ENCODE assay signal across 13 cellular contexts in genomic region chr1:198763298-198763714, GRCh38.
DNase-seq lines count a peak whose midpoint lies in the region; ATAC-seq, FAIRE-seq and TF ChIP-seq lines count a peak whose summit lies in the region.
"Had no signal": no experiment of that assay in that cellular context is flagged by ENCODE, and none has a peak within 500 bp of the region (broad histone marks: within the 10 kb centered on the region; RNA-seq: fewer than 3 reads in every experiment).

No MANE protein-coding gene starts in this region.

- no peak for TF ChIP-seq POLR2A in IMR-90 (IDR thresholded peaks at IDR 0.05; ENCODE audit: low read depth, low read length)

- H3K14ac ChIP-seq in IMR-90 (replicated peaks; ENCODE audit: low read depth, low read length) = no peak overlapping the region

- H4K8ac ChIP-seq in IMR-90 (ENCODE audit: low read depth in 2 of 2, low read length in 2 of 2) = no peak overlapping the region

- no peak for TF ChIP-seq RAD21 in IMR-90 (IDR thresholded peaks at IDR 0.05; ENCODE audit: low read length)

- H3K79me2 ChIP-seq in keratinocyte (ENCODE audit: control insufficient read depth, insufficient read depth, low read length) = no peaks in the 10 kb centered on the region

- no peak overlapping the region for H2BK120ac ChIP-seq in IMR-90 (ENCODE audit: low read depth, low read length)

- CTCF ChIA-PET in IMR-90 (lab: Yijun Ruan, JAX) = no interaction called here

- intact Hi-C loops in IMR-90 (cut with micrococcal nuclease) = no loop called here

- H3K27me3 ChIP-seq in CD4-positive, CD25-positive, alpha-beta regulatory T cell (ENCODE audit: control insufficient read depth, insufficient read depth, low read length) = no peaks in the 10 kb centered on the region
- no peaks in the 10 kb centered on the region for H3K27me3 ChIP-seq in IMR-90 (ENCODE audit: control insufficient read depth, insufficient read depth, low read length)
- no peaks in the 10 kb centered on the region for H3K27me3 ChIP-seq in keratinocyte (ENCODE audit: control insufficient read depth, extremely low read depth, insufficient read depth, low read length)
- H3K27me3 ChIP-seq: sigmoid colon had no signal

- H4K5ac ChIP-seq in IMR-90 (ENCODE audit: low read depth, low read length) = no peak overlapping the region

- H3K36me3 Mint-ChIP-seq in CD4-positive, CD25-positive, alpha-beta regulatory T cell = no peaks in the 10 kb centered on the region
- H3K36me3 Mint-ChIP-seq in stimulated activated memory B cell treated with anti-CD40 and anti-IgM and Interleukin-4, amounts not matched to agents 10 μg/mL and 1 μg/mL and 100 μg/mL, for 72 hours = no peaks in the 10 kb centered on the region
- H3K36me3 Mint-ChIP-seq: CD14-positive monocyte, type B pancreatic cell had no signal

- H4K20me1 ChIP-seq in IMR-90 (ENCODE audit: insufficient read depth, low read length) (no peaks in the 10 kb centered on the region), keratinocyte (ENCODE audit: control insufficient read depth, extremely low read depth, insufficient read depth, low read length) (no peaks in the 10 kb centered on the region)

- H4K91ac ChIP-seq in IMR-90 (ENCODE audit: insufficient read depth, low read depth, low read length) = no peak overlapping the region

- H3K56ac ChIP-seq in IMR-90 (ENCODE audit: extremely low read depth, insufficient read depth, low read length) = no peak overlapping the region

- H2AFZ ChIP-seq in IMR-90 (replicated peaks; ENCODE audit: low read length, poor library complexity) (no peak overlapping the region), keratinocyte (ENCODE audit: control insufficient read depth, low read length) (no peak overlapping the region)

- H3K4me3 ChIP-seq in CD4-positive, CD25-positive, alpha-beta regulatory T cell (ENCODE audit: low read depth, low read length) = no peak overlapping the region
- H3K4me3 ChIP-seq in IMR-90 (ENCODE audit: insufficient read depth, low read depth, low read length) (no peak overlapping the region), keratinocyte (ENCODE audit: control insufficient read depth in 2 of 3, extremely low read depth in 1 of 3, insufficient read depth in 2 of 3, low read depth in 1 of 3, low read length in 3 of 3) (no peak overlapping the region)
- H3K4me3 ChIP-seq: sigmoid colon had no signal

- H3K9me3 ChIP-seq in CD4-positive, CD25-positive, alpha-beta regulatory T cell (ENCODE audit: control insufficient read depth in 2 of 2, low read length in 2 of 2) = no peaks in the 10 kb centered on the region
- H3K9me3 ChIP-seq in IMR-90 (ENCODE audit: control insufficient read depth, insufficient read depth, low read length) (no peaks in the 10 kb centered on the region), keratinocyte (ENCODE audit: control insufficient read depth, low read depth, low read length) (no peaks in the 10 kb centered on the region)
- H3K9me3 ChIP-seq: sigmoid colon had no signal

- no peak overlapping the region for H3K18ac ChIP-seq in IMR-90 (ENCODE audit: low read depth, low read length)

- H3K27ac Mint-ChIP-seq in CD4-positive, CD25-positive, alpha-beta regulatory T cell = peak overlapping the region in 2 of 3 donors; percentile 14 to 57
- no peak overlapping the region for H3K27ac Mint-ChIP-seq in stimulated activated memory B cell treated with anti-CD40 and anti-IgM and Interleukin-4, amounts not matched to agents 10 μg/mL and 1 μg/mL and 100 μg/mL, for 72 hours
- H3K27ac Mint-ChIP-seq: activated CD4-positive, alpha-beta memory T cell treated with anti-CD3 and anti-CD28 coated beads, Interleukin-2, amount 10 ng/mL, durations not matched to agents 7 days and 5 days; type B pancreatic cell had no signal

- H3K4ac ChIP-seq in IMR-90 (ENCODE audit: low read depth, low read length) = no peak overlapping the region

- TF ChIP-seq CTCF in IMR-90 (conservative IDR thresholded peaks at IDR 0.05; ENCODE audit: low read depth, low read length) = no peak
- TF ChIP-seq CTCF in keratinocyte (optimal IDR thresholded peaks at IDR 0.05 in 1 of 3, IDR thresholded peaks at IDR 0.05 in 1 of 3, conservative IDR thresholded peaks at IDR 0.05 in 1 of 3; ENCODE audit: extremely low read depth in 1 of 3, insufficient read depth in 2 of 3, low read length in 3 of 3) = no peak

- POLR2A ChIA-PET in IMR-90 (lab: Charles Lee; ENCODE audit: unreplicated experiment) = no interaction called here

- H3K79me1 ChIP-seq in IMR-90 (ENCODE audit: low read depth in 1 of 2, low read length in 2 of 2) = no peaks in the 10 kb centered on the region

- no peak overlapping the region for H2BK15ac ChIP-seq in IMR-90 (ENCODE audit: low read depth, low read length)

- H3K4me2 ChIP-seq in IMR-90 (ENCODE audit: low read depth, low read length) = no peak overlapping the region
- no peak overlapping the region for H3K4me2 ChIP-seq in keratinocyte (ENCODE audit: control insufficient read depth, extremely low read depth, insufficient read depth, low read depth, low read length)

- H3K4me3 Mint-ChIP-seq in CD4-positive, CD25-positive, alpha-beta regulatory T cell = peak overlapping the region in 2 of 4 donors; percentile 16 to 17
- no peak overlapping the region for H3K4me3 Mint-ChIP-seq in stimulated activated memory B cell treated with anti-CD40 and anti-IgM and Interleukin-4, amounts not matched to agents 10 μg/mL and 1 μg/mL and 100 μg/mL, for 72 hours
- H3K4me3 Mint-ChIP-seq: activated CD4-positive, alpha-beta memory T cell treated with anti-CD3 and anti-CD28 coated beads, Interleukin-2, amount 10 ng/mL, durations not matched to agents 7 days and 5 days; CD14-positive monocyte; type B pancreatic cell had no signal

- ATAC-seq in CD4-positive, CD25-positive, alpha-beta regulatory T cell (ENCODE audit: low read depth in 2 of 2) = peak in 1 of 2 donors; percentile 38
- ATAC-seq in IMR-90 (ENCODE audit: low read depth) = no peak
- no peak for ATAC-seq in stimulated activated memory B cell treated with anti-CD40 and anti-IgM and Interleukin-4, amounts not matched to agents 10 μg/mL and 1 μg/mL and 100 μg/mL, for 72 hours
- no peak for ATAC-seq in HG03097 (IDR thresholded peaks at IDR 0.05; ENCODE audit: low FRiP score, unreplicated experiment)

- no peak overlapping the region for H2BK20ac ChIP-seq in IMR-90 (ENCODE audit: low read depth, low read length)

- dilution Hi-C loops in IMR-90 (cut with HindIII; ENCODE audit: low sequenced_read_pairs, unreplicated experiment) (no loop called here), keratinocyte (cut with MboI; ENCODE audit: extremely low pct_ligation_motif_present, low sequenced_read_pairs) (no loop called here)

- no peak for DNase-seq in CD4-positive, CD25-positive, alpha-beta regulatory T cell
- DNase-seq in IMR-90 (peak; percentile 11), SW480 (ENCODE audit: low spot score) (peak; percentile 54), keratinocyte (ENCODE audit: low read depth, low spot score) (no peak), T-helper 9 cell (no peak), NCI-H1092 treated with DMSO at 0.1 percent for 48 hours (lab: John Stamatoyannopoulos, UW) (no peak)
- DNase-seq: activated CD4-positive, alpha-beta memory T cell treated with anti-CD3 and anti-CD28 coated beads, Interleukin-2, amount 10 ng/mL, durations not matched to agents 7 days and 5 days; NCI-H82; sigmoid colon had no signal

- in situ Hi-C loops in IMR-90 (cut with MboI; ENCODE audit: low sequenced_read_pairs) = loop anchor here (25.0 kb wide), 2 partner anchors 699 to 1749 kb away; no protein-coding TSS in a partner anchor

- H3K4me1 ChIP-seq in CD4-positive, CD25-positive, alpha-beta regulatory T cell (ENCODE audit: control insufficient read depth, insufficient read depth, low read length, poor library complexity, severe bottlenecking) = peaks cover 13% of the 10 kb centered on the region
- H3K4me1 ChIP-seq in IMR-90 (ENCODE audit: control insufficient read depth, insufficient read depth, low read length) = no peaks in the 10 kb centered on the region
- H3K4me1 ChIP-seq in keratinocyte (ENCODE audit: control insufficient read depth, extremely low read depth, insufficient read depth, low read length) = no peaks in the 10 kb centered on the region
- H3K4me1 ChIP-seq: sigmoid colon had no signal

- H3K36me3 ChIP-seq in CD4-positive, CD25-positive, alpha-beta regulatory T cell (ENCODE audit: control insufficient read depth, insufficient read depth, low read length) = no peaks in the 10 kb centered on the region
- no peaks in the 10 kb centered on the region for H3K36me3 ChIP-seq in IMR-90 (ENCODE audit: control insufficient read depth, insufficient read depth, low read length)
- no peaks in the 10 kb centered on the region for H3K36me3 ChIP-seq in keratinocyte (ENCODE audit: control insufficient read depth in 2 of 2, extremely low read depth in 1 of 2, insufficient read depth in 2 of 2, low read length in 2 of 2)
- H3K36me3 ChIP-seq: sigmoid colon had no signal

- WGBS in IMR-90 (ENCODE audit: extremely low coverage in 2 of 2, insufficient read length in 1 of 2), 2 experiments = no CpG with 5 or more reads among the region's 1 CpG

- no peaks in the 10 kb centered on the region for H3K27me3 Mint-ChIP-seq in CD4-positive, CD25-positive, alpha-beta regulatory T cell
- no peaks in the 10 kb centered on the region for H3K27me3 Mint-ChIP-seq in stimulated activated memory B cell treated with anti-CD40 and anti-IgM and Interleukin-4, amounts not matched to agents 10 μg/mL and 1 μg/mL and 100 μg/mL, for 72 hours
- H3K27me3 Mint-ChIP-seq: activated CD4-positive, alpha-beta memory T cell treated with anti-CD3 and anti-CD28 coated beads, Interleukin-2, amount 10 ng/mL, durations not matched to agents 7 days and 5 days; type B pancreatic cell had no signal

- BruUV-seq in IMR-90 (replicated peaks; lab: Mats Ljungman, UMichigan) = no TSS peak

- no peak overlapping the region for H2BK5ac ChIP-seq in IMR-90 (ENCODE audit: low read depth, low read length, poor library complexity, severe bottlenecking)

- peak; percentile 39 for FAIRE-seq in keratinocyte (lab: Jason Lieb, UNC)

- peaks cover 39 to 53% (median 41%) of the 10 kb centered on the region in 4 donors for H3K4me1 Mint-ChIP-seq in CD4-positive, CD25-positive, alpha-beta regulatory T cell
- peaks cover 42% of the 10 kb centered on the region for H3K4me1 Mint-ChIP-seq in stimulated activated memory B cell treated with anti-CD40 and anti-IgM and Interleukin-4, amounts not matched to agents 10 μg/mL and 1 μg/mL and 100 μg/mL, for 72 hours

- no peak overlapping the region for H3K23ac ChIP-seq in IMR-90 (ENCODE audit: low read depth, low read length)

- no peak overlapping the region for H2AK5ac ChIP-seq in IMR-90 (ENCODE audit: low read depth, low read length)

- H3K9ac ChIP-seq in IMR-90 (ENCODE audit: low read depth, low read length) (no peak overlapping the region), keratinocyte (ENCODE audit: control insufficient read depth, extremely low read depth, insufficient read depth, low read length) (no peak overlapping the region)

- H3K27ac ChIP-seq in CD4-positive, CD25-positive, alpha-beta regulatory T cell (ENCODE audit: insufficient read depth, low read length, poor library complexity, severe bottlenecking) = no peak overlapping the region
- H3K27ac ChIP-seq in IMR-90 (ENCODE audit: insufficient read depth, low read length) = no peak overlapping the region
- H3K27ac ChIP-seq in keratinocyte (ENCODE audit: control insufficient read depth, insufficient read depth, low read length) = no peak overlapping the region
- H3K27ac ChIP-seq: sigmoid colon had no signal

- H3K9me1 ChIP-seq in IMR-90 (ENCODE audit: insufficient read depth, low read length) = no peaks in the 10 kb centered on the region
- H3K9me1 ChIP-seq in keratinocyte (ENCODE audit: control insufficient read depth, extremely low read depth, insufficient read depth, low read length) = no peaks in the 10 kb centered on the region

- H2AK9ac ChIP-seq in IMR-90 (replicated peaks; ENCODE audit: low read depth, low read length, poor library complexity) = no peak overlapping the region

- peaks cover 0 to 5% (median 0%) of the 10 kb centered on the region in 7 donors for H3K9me3 Mint-ChIP-seq in CD4-positive, CD25-positive, alpha-beta regulatory T cell
- no peaks in the 10 kb centered on the region for H3K9me3 Mint-ChIP-seq in stimulated activated memory B cell treated with anti-CD40 and anti-IgM and Interleukin-4, amounts not matched to agents 10 μg/mL and 1 μg/mL and 100 μg/mL, for 72 hours
- H3K9me3 Mint-ChIP-seq: activated CD4-positive, alpha-beta memory T cell treated with anti-CD3 and anti-CD28 coated beads, Interleukin-2, amount 10 ng/mL, durations not matched to agents 7 days and 5 days; CD14-positive monocyte; type B pancreatic cell had no signal

Comparison
In these comparisons a context has a peak if more than half of its experiments do, and no peak if none do; other contexts are left out.
1. DNase-seq: peak in IMR-90 (single experiment) and SW480 (single experiment); none in CD4-positive, CD25-positive, alpha-beta regulatory T cell (0 of 3), keratinocyte (single experiment), T-helper 9 cell (single experiment) and NCI-H1092 treated with DMSO at 0.1 percent for 48 hours (single experiment).